ENCODE assay signal across 1 cellular context in genomic region chr15:26628879-26629529, GRCh38.
TF ChIP-seq lines count a peak whose summit lies in the region.

No MANE protein-coding gene starts in this region.

TF ChIP-seq in HepG2, 621 proteins besides CTCF, POLR2A, EP300 and RAD21 (continued from another document):
- TF ChIP-seq ELF4 (CRISPR knock-in tag; IDR thresholded peaks at IDR 0.05; ENCODE audit: borderline replicate concordance) (no peak), AKAP8 (CRISPR knock-in tag; IDR thresholded peaks at IDR 0.05) (no peak)
